In genomic region chr18:58520964-58521363, GRCh38 we compare ENCODE assay signal across 12 cellular contexts.
DNase-seq lines count a peak whose midpoint lies in the region; ATAC-seq, FAIRE-seq and TF ChIP-seq lines count a peak whose summit lies in the region.
"Had no signal": no experiment of that assay in that cellular context is flagged by ENCODE, and none has a peak within 500 bp of the region (broad histone marks: within the 10 kb centered on the region; RNA-seq: fewer than 3 reads in every experiment).

No MANE protein-coding gene starts in this region.

- peaks cover 2% of the 10 kb centered on the region for H3K4me1 ChIP-seq in RWPE2 (ENCODE audit: insufficient read depth, poor library complexity, severe bottlenecking)
- H3K4me1 ChIP-seq in mesenchymal stem cell (ENCODE audit: control insufficient read depth, insufficient read depth, low read depth, low read length), result peaks cover 19% of the 10 kb centered on the region

- no peak overlapping the region for H3K9ac ChIP-seq in mesenchymal stem cell (ENCODE audit: low read length)

- no peak overlapping the region for H4K8ac ChIP-seq in mesenchymal stem cell (ENCODE audit: low read length)

- H2BK120ac ChIP-seq in mesenchymal stem cell (ENCODE audit: low read depth, low read length), result no peak overlapping the region

- H3K4me3 ChIP-seq in RWPE2 (ENCODE audit: severe bottlenecking), result no peak overlapping the region
- no peak overlapping the region for H3K4me3 ChIP-seq in mesenchymal stem cell (ENCODE audit: insufficient read depth in 1 of 2, low read depth in 1 of 2, low read length in 2 of 2)

- no peak overlapping the region for H2AFZ ChIP-seq in mesenchymal stem cell (ENCODE audit: low read depth, low read length)

- no peak for TF ChIP-seq CTCF in RWPE2 (IDR thresholded peaks at IDR 0.05; ENCODE audit: poor library complexity, severe bottlenecking)

- no peak overlapping the region for H3K18ac ChIP-seq in mesenchymal stem cell (ENCODE audit: low read depth in 1 of 2, low read length in 2 of 2)

- peaks cover 8% of the 10 kb centered on the region for H3K79me1 ChIP-seq in mesenchymal stem cell (replicated peaks; ENCODE audit: low read length, poor library complexity, severe bottlenecking)

- H3K4ac ChIP-seq in mesenchymal stem cell (ENCODE audit: low read depth in 1 of 2, low read length in 2 of 2), result no peak overlapping the region

- no peaks in the 10 kb centered on the region for H3K36me3 ChIP-seq in RWPE2 (ENCODE audit: low read depth)
- H3K36me3 ChIP-seq in mesenchymal stem cell (ENCODE audit: control insufficient read depth in 1 of 2, insufficient read depth in 2 of 2, low read depth in 1 of 2, low read length in 2 of 2), result peaks cover 0 to 28% of the 10 kb centered on the region in 2 experiments

- no peak overlapping the region for H3K27ac ChIP-seq in RWPE2 (ENCODE audit: poor library complexity, severe bottlenecking)
- H3K27ac ChIP-seq in mesenchymal stem cell (ENCODE audit: low read length, poor library complexity, severe bottlenecking), result peak overlapping the region; percentile 64

- no peak overlapping the region for H2BK15ac ChIP-seq in mesenchymal stem cell (ENCODE audit: low read depth, poor library complexity, severe bottlenecking)

- WGBS in mesenchymal stem cell, result 87% methylated on average over 4 of the region's 4 CpGs

- ATAC-seq in GM21360 (IDR thresholded peaks at IDR 0.05; ENCODE audit: unreplicated experiment), result peak; percentile 44
- peak; percentile 86 for ATAC-seq in RWPE2 (ENCODE audit: low read depth)
- ATAC-seq in GM19023 (IDR thresholded peaks at IDR 0.05; ENCODE audit: unreplicated experiment), result no peak
- ATAC-seq: stimulated activated naive B cell treated with anti-CD40 and anti-IgM and Interleukin-4, amounts not matched to agents 10 μg/mL and 1 μg/mL and 100 μg/mL, for 72 hours; T-cell had no signal

- no peak overlapping the region for H3K14ac ChIP-seq in mesenchymal stem cell (ENCODE audit: low read length in 2 of 2)

- peak overlapping the region; percentile 20 for H2AK5ac ChIP-seq in mesenchymal stem cell (ENCODE audit: low read length, severe bottlenecking)

- H2BK5ac ChIP-seq in mesenchymal stem cell (ENCODE audit: low read depth, low read length, poor library complexity, severe bottlenecking), result no peak overlapping the region

- no peak overlapping the region for H3K23ac ChIP-seq in mesenchymal stem cell (ENCODE audit: low read length in 2 of 2)

- no peak overlapping the region for H2BK12ac ChIP-seq in mesenchymal stem cell (ENCODE audit: low read length in 2 of 2)

- no peak for FAIRE-seq in GM12892 (lab: Jason Lieb, UNC)

- no peak for TF ChIP-seq POLR2A in GM12892 (IDR thresholded peaks at IDR 0.05; ENCODE audit: low read depth, low read length)

- peak; percentile 50 for DNase-seq in activated CD4-positive, alpha-beta T cell treated with anti-CD3 and anti-CD28 coated beads for 48 hours
- DNase-seq in activated CD4-positive, alpha-beta T cell treated with anti-CD3 and anti-CD28 coated beads, Interleukin-2, amount 50 U/mL, for 1 hour, result no peak
- DNase-seq in RWPE2 (ENCODE audit: low spot score) (no peak), mesenchymal stem cell (no peak), GM12892 (ENCODE audit: insufficient read length) (no peak), hippocampal formation (lab: John Stamatoyannopoulos, UW) (no peak)
- DNase-seq: activated CD4-positive, alpha-beta T cell treated with anti-CD3 and anti-CD28 coated beads for 4 hours; NCI-H2081; stimulated activated naive B cell treated with anti-CD40 and anti-IgM and Interleukin-4, amounts not matched to agents 10 μg/mL and 1 μg/mL and 100 μg/mL, for 72 hours; T-cell had no signal

- H3K27me3 ChIP-seq in RWPE2 (ENCODE audit: insufficient read depth, poor library complexity, severe bottlenecking) (no peaks in the 10 kb centered on the region), mesenchymal stem cell (ENCODE audit: control insufficient read depth in 1 of 2, insufficient read depth in 1 of 2, low read length in 2 of 2) (no peaks in the 10 kb centered on the region)

- H3K4me2 ChIP-seq in mesenchymal stem cell (ENCODE audit: low read length, poor library complexity, severe bottlenecking), result no peak overlapping the region

- H4K91ac ChIP-seq in mesenchymal stem cell (ENCODE audit: low read length), result no peak overlapping the region

- H3K9me3 ChIP-seq in RWPE2 (ENCODE audit: severe bottlenecking) (no peaks in the 10 kb centered on the region), mesenchymal stem cell (ENCODE audit: control insufficient read depth, low read length) (no peaks in the 10 kb centered on the region)
